In the genomic region with DNA sequence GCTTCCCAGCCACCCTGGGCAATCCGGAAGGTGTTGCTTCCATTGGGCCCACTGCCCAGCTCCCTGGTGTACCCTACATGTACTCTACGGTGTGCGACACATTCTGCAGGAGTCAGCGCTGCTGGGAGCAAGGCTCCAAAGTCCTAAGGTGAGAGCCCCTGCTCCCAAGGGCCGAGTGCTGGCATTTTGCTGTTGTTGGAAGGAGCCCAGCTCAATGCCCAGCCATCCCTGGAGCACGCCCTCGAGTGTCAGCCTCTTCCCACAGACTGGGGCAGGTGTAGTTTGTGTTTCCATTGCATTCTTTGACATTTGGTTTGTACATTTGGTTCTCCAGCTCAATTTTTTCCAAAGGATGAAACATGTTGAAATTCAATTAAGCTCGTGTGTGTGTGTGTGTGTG, we compare ENCODE assay signal across 23 cellular contexts.
DNase-seq lines count a peak whose midpoint lies in the region; TF ChIP-seq lines count a peak whose summit lies in the region.
"Had no signal": no experiment of that assay in that cellular context is flagged by ENCODE, and none has a peak within 500 bp of the region (broad histone marks: within the 10 kb centered on the region; RNA-seq: fewer than 3 reads in every experiment).

No MANE protein-coding gene starts in this region.

- TF ChIP-seq EP300 in tibial nerve (IDR thresholded peaks at IDR 0.05) = no peak

- H3K27ac ChIP-seq in endodermal cell (ENCODE audit: low read depth, low read length) = no peak overlapping the region
- H3K27ac ChIP-seq in tibial nerve = no peak overlapping the region
- H3K27ac ChIP-seq: A549; BLaER1 treated with 17β-estradiol and CSF1 and Interleukin-3, amounts not matched to agents 10 nM and 100 nM; GM23248 had no signal

- TF ChIP-seq CTCF in brain (conservative IDR thresholded peaks at IDR 0.05) (no peak), endodermal cell (conservative IDR thresholded peaks at IDR 0.05) (no peak), osteocyte (IDR thresholded peaks at IDR 0.05) (no peak), tibial nerve (IDR thresholded peaks at IDR 0.05) (no peak)

- H3K9ac ChIP-seq in endodermal cell (ENCODE audit: extremely low read depth, low read length, poor library complexity, severe bottlenecking) = no peak overlapping the region
- H3K9ac ChIP-seq: BLaER1 treated with 17β-estradiol and CSF1 and Interleukin-3, amounts not matched to agents 10 nM and 100 nM; GM23248 had no signal

- H3K4me1 Mint-ChIP-seq in brain (peaks cover 53% of the 10 kb centered on the region), endodermal cell (peaks cover 2% of the 10 kb centered on the region), osteocyte (ENCODE audit: unreplicated experiment) (peaks cover 10% of the 10 kb centered on the region)

- H3K36me3 ChIP-seq in endodermal cell (ENCODE audit: control insufficient read depth, insufficient read depth, low read length) = peaks cover 19% of the 10 kb centered on the region
- H3K36me3 ChIP-seq in tibial nerve = peaks cover 0 to 27% (median 2%) of the 10 kb centered on the region in 3 donors
- H3K36me3 ChIP-seq: BE2C had no signal

- H3K9me3 ChIP-seq in endodermal cell (ENCODE audit: control insufficient read depth, low read length) (no peaks in the 10 kb centered on the region), tibial nerve (no peaks in the 10 kb centered on the region)
- H3K9me3 ChIP-seq: A549; BE2C; BLaER1 treated with 17β-estradiol and CSF1 and Interleukin-3, amounts not matched to agents 10 nM and 100 nM had no signal

- H3K4me3 Mint-ChIP-seq in brain (no peak overlapping the region), endodermal cell (no peak overlapping the region), osteocyte (ENCODE audit: unreplicated experiment) (no peak overlapping the region)
- H3K4me3 Mint-ChIP-seq: CD14-positive monocyte; CD4-positive, alpha-beta T cell; CD8-positive, alpha-beta memory T cell had no signal

- H3K27ac Mint-ChIP-seq in brain = peak overlapping the region in 3 of 5 experiments; percentile 2 to 53 (median 3)
- H3K27ac Mint-ChIP-seq in endodermal cell = no peak overlapping the region
- H3K27ac Mint-ChIP-seq in osteocyte (ENCODE audit: unreplicated experiment) = no peak overlapping the region
- H3K27ac Mint-ChIP-seq: CD14-positive monocyte; CD4-positive, alpha-beta T cell; CD8-positive, alpha-beta memory T cell had no signal

- WGBS in endodermal cell (ENCODE audit: insufficient coverage in 1 of 2, insufficient read length in 1 of 2), 2 experiments = 95 to 100% methylated on average over 5 to 8 of the region's 8 CpGs
- 83 to 88% methylated on average over 8 of the region's 8 CpGs for WGBS in tibial nerve, 2 donors

- H3K27me3 ChIP-seq in endodermal cell (ENCODE audit: control insufficient read depth, insufficient read depth, low read length, poor library complexity, severe bottlenecking) (no peaks in the 10 kb centered on the region), tibial nerve (no peaks in the 10 kb centered on the region)
- H3K27me3 ChIP-seq: BE2C had no signal

- peaks cover 8% of the 10 kb centered on the region for H3K27me3 Mint-ChIP-seq in brain
- H3K27me3 Mint-ChIP-seq in endodermal cell (ENCODE audit: insufficient read depth) = no peaks in the 10 kb centered on the region
- H3K27me3 Mint-ChIP-seq in osteocyte (ENCODE audit: unreplicated experiment) = no peaks in the 10 kb centered on the region
- H3K27me3 Mint-ChIP-seq: CD4-positive, alpha-beta T cell; CD8-positive, alpha-beta memory T cell had no signal

- no peak overlapping the region for H3K4me3 ChIP-seq in endodermal cell (ENCODE audit: low read length)
- no peak overlapping the region for H3K4me3 ChIP-seq in tibial nerve
- H3K4me3 ChIP-seq: A549; BLaER1 treated with 17β-estradiol and CSF1 and Interleukin-3, amounts not matched to agents 10 nM and 100 nM; GM23248 had no signal

- no peak for TF ChIP-seq POLR2A in tibial nerve (IDR thresholded peaks at IDR 0.05)

- peak; percentile 26 for DNase-seq in activated CD8-positive, alpha-beta memory T cell treated with anti-CD3 and anti-CD28 coated beads, Interleukin-2, amount 50 U/mL, for 48 hours
- DNase-seq in activated CD8-positive, alpha-beta memory T cell treated with anti-CD3 and anti-CD28 coated beads, Interleukin-2, amount 50 U/mL, for 4 hours = no peak
- DNase-seq in endodermal cell = peak; percentile 42
- peak; percentile 76 for DNase-seq in osteocyte (ENCODE audit: extremely low spot score, unreplicated experiment)
- DNase-seq in tibial nerve (ENCODE audit: low spot score in 2 of 2) = no peak
- no peak for DNase-seq in stimulated activated CD4-positive, alpha-beta T cell treated with anti-CD3 and anti-CD28 coated beads, Interleukin-12 subunit alpha, Interleukin-12 subunit beta, amount 100 ng/mL, for 4 hours
- no peak for DNase-seq in DMS153 treated with DMSO at 0.1 percent for 48 hours (lab: John Stamatoyannopoulos, UW; ENCODE audit: unreplicated experiment)
- DNase-seq: 8988T; ACHN; AML-193; BE2C; CD4-positive, alpha-beta T cell; CD8-positive, alpha-beta memory T cell; DMS 273 treated with DMSO at 0.1 percent for 48 hours; DMS53; DMS79 treated with DMSO at 0.1 percent for 48 hours; GF-D8; GM23248; H7 had no signal

- peaks cover 5% of the 10 kb centered on the region for H3K4me1 ChIP-seq in endodermal cell (ENCODE audit: control insufficient read depth, insufficient read depth, low read length)
- no peaks in the 10 kb centered on the region for H3K4me1 ChIP-seq in tibial nerve
- H3K4me1 ChIP-seq: BE2C had no signal

- peaks cover 0 to 2% (median 0%) of the 10 kb centered on the region in 5 experiments for H3K9me3 Mint-ChIP-seq in brain
- no peaks in the 10 kb centered on the region for H3K9me3 Mint-ChIP-seq in endodermal cell
- H3K9me3 Mint-ChIP-seq in osteocyte (ENCODE audit: unreplicated experiment) = no peaks in the 10 kb centered on the region
- H3K9me3 Mint-ChIP-seq: CD4-positive, alpha-beta T cell; CD8-positive, alpha-beta memory T cell had no signal

- H3K36me3 Mint-ChIP-seq in brain = peaks cover 11% of the 10 kb centered on the region
- peaks cover 38% of the 10 kb centered on the region for H3K36me3 Mint-ChIP-seq in endodermal cell (ENCODE audit: low read depth)
- peaks cover 8% of the 10 kb centered on the region for H3K36me3 Mint-ChIP-seq in osteocyte (ENCODE audit: unreplicated experiment)

Comparison
In these comparisons a context has a peak if more than half of its experiments do, and no peak if none do; other contexts are left out.
1. DNase-seq: peak in activated CD8-positive, alpha-beta memory T cell treated with anti-CD3 and anti-CD28 coated beads, Interleukin-2, amount 50 U/mL, for 48 hours (single experiment), endodermal cell (single experiment) and osteocyte (single experiment); none in activated CD8-positive, alpha-beta memory T cell treated with anti-CD3 and anti-CD28 coated beads, Interleukin-2, amount 50 U/mL, for 4 hours (single experiment), tibial nerve (0 of 2), stimulated activated CD4-positive, alpha-beta T cell treated with anti-CD3 and anti-CD28 coated beads, Interleukin-12 subunit alpha, Interleukin-12 subunit beta, amount 100 ng/mL, for 4 hours (single experiment) and DMS153 treated with DMSO at 0.1 percent for 48 hours (single experiment).
2. H3K27ac Mint-ChIP-seq: peak in brain (3 of 5); none in endodermal cell (single experiment) and osteocyte (single experiment).